In genomic region chr5:168295574-168296201, GRCh38 we compare ENCODE assay signal across 8 cellular contexts. TPM values are rescaled to one million over a fixed set of nuclear protein-coding genes. Genes with fewer than 3 reads are reported as not detected.
DNase-seq lines count a peak whose midpoint lies in the region; ATAC-seq and TF ChIP-seq lines count a peak whose summit lies in the region.
"Had no signal": no experiment of that assay in that cellular context is flagged by ENCODE, and none has a peak within 500 bp of the region (broad histone marks: within the 10 kb centered on the region; RNA-seq: fewer than 3 reads in every experiment).

No MANE protein-coding gene starts in this region.

- peak in 1 of 3 donors; percentile 36 for TF ChIP-seq POLR2A in body of pancreas (IDR thresholded peaks at IDR 0.05)

- DNase-seq in body of pancreas (peak; percentile 66 to 75 (median 72)), iPS-NIHi7 (ENCODE audit: extremely low spot score) (peak; percentile 88), stromal cell of bone marrow (ENCODE audit: low read depth) (peak; percentile 40), T-helper 1 cell (no peak), T-cell (no peak)
- DNase-seq in T-helper 2 cell treated with Interferon-gamma antibody and Interleukin-4, amounts not matched to agents 5 μg/mL and 100 μg/mL, for 36 hours (ENCODE audit: low spot score): no peak
- DNase-seq: NCI-H82 had no signal

- H3K9me3 ChIP-seq in HUES6 (ENCODE audit: control insufficient read depth, insufficient read depth, low read depth, low read length): no peaks in the 10 kb centered on the region
- no peaks in the 10 kb centered on the region for H3K9me3 ChIP-seq in body of pancreas

- H3K27me3 ChIP-seq in HUES6 (ENCODE audit: control insufficient read depth, insufficient read depth, low read length) (peaks cover 14% of the 10 kb centered on the region; the same call in 1 of the 2 replicates), body of pancreas (no peaks in the 10 kb centered on the region)

- H3K4me1 ChIP-seq in HUES6 (ENCODE audit: control insufficient read depth, insufficient read depth, low read length) (peaks cover 48% of the 10 kb centered on the region), body of pancreas (peaks cover 85% of the 10 kb centered on the region)

- H3K27ac ChIP-seq in HUES6 (ENCODE audit: low read depth, low read length) (peak overlapping the region; percentile 58; the same call in 1 of the 2 replicates), body of pancreas (peak overlapping the region; percentile 66 to 87 (median 86))

- peak overlapping the region; percentile 64 for H3K9ac ChIP-seq in HUES6 (ENCODE audit: low read length)

- H3K27ac Mint-ChIP-seq in T-cell: no peak overlapping the region
- H3K27ac Mint-ChIP-seq in T-helper 2 cell treated with Interferon-gamma antibody and Interleukin-4, amounts not matched to agents 5 μg/mL and 100 μg/mL, for 36 hours: no peak overlapping the region

- WGBS in body of pancreas, 2 donors: 33 to 41% methylated on average over 12 of the region's 12 CpGs

- no peak overlapping the region for H3K4me3 Mint-ChIP-seq in T-cell
- no peak overlapping the region for H3K4me3 Mint-ChIP-seq in T-helper 2 cell treated with Interferon-gamma antibody and Interleukin-4, amounts not matched to agents 5 μg/mL and 100 μg/mL, for 36 hours

- no peaks in the 10 kb centered on the region for H3K36me3 Mint-ChIP-seq in T-cell
- no peaks in the 10 kb centered on the region for H3K36me3 Mint-ChIP-seq in T-helper 2 cell treated with Interferon-gamma antibody and Interleukin-4, amounts not matched to agents 5 μg/mL and 100 μg/mL, for 36 hours (ENCODE audit: low read depth)

- TF ChIP-seq CTCF in body of pancreas (IDR thresholded peaks at IDR 0.05): peak in 6 of 7 experiments; percentile 19 to 80 (median 76)

- ATAC-seq in body of pancreas (peak; percentile 48), T-cell (replicated peaks in 1 of 4) (no peak)

- H3K4me1 Mint-ChIP-seq in T-cell: peaks cover 0 to 14% (median 13%) of the 10 kb centered on the region in 3 donors
- no peaks in the 10 kb centered on the region for H3K4me1 Mint-ChIP-seq in T-helper 2 cell treated with Interferon-gamma antibody and Interleukin-4, amounts not matched to agents 5 μg/mL and 100 μg/mL, for 36 hours (ENCODE audit: low read depth)

- CTCF ChIA-PET in T-cell (lab: Charles Lee): no interaction called here

- H3K27me3 Mint-ChIP-seq in T-cell: peaks cover 17 to 32% of the 10 kb centered on the region in 2 donors
- peaks cover 24% of the 10 kb centered on the region for H3K27me3 Mint-ChIP-seq in T-helper 2 cell treated with Interferon-gamma antibody and Interleukin-4, amounts not matched to agents 5 μg/mL and 100 μg/mL, for 36 hours (ENCODE audit: low read depth)

- POLR2A ChIA-PET in T-cell (lab: Charles Lee): no interaction called here

- H3K36me3 ChIP-seq in HUES6 (ENCODE audit: control insufficient read depth, insufficient read depth, low read length) (no peaks in the 10 kb centered on the region), body of pancreas (replicated peaks in 1 of 2; ENCODE audit: insufficient read depth in 1 of 2, low read depth in 2 of 2) (no peaks in the 10 kb centered on the region)

- no peaks in the 10 kb centered on the region for H3K9me3 Mint-ChIP-seq in T-cell
- no peaks in the 10 kb centered on the region for H3K9me3 Mint-ChIP-seq in T-helper 2 cell treated with Interferon-gamma antibody and Interleukin-4, amounts not matched to agents 5 μg/mL and 100 μg/mL, for 36 hours

- intact Hi-C loops in body of pancreas (cut with DNase I): no loop called here

- H3K4me3 ChIP-seq in HUES6 (ENCODE audit: low read depth, low read length) (peak overlapping the region; percentile 30; the same call in 1 of the 2 replicates), body of pancreas (no peak overlapping the region)

RNA-seq across cellular contexts. Expression of gene WWC1, which starts 4.2 kb away (rescaled TPM):
- total RNA-seq in body of pancreas: 10 to 100 TPM; 40.0 to 49.4 TPM
- total RNA-seq in T-cell: 1 to 10 TPM in 3 of 5 donors, under 1 TPM in 2; 0.83 to 2.0 (median 1.6) TPM

Comparison
In these comparisons a context has a peak if more than half of its experiments do, and no peak if none do; other contexts are left out.
1. DNase-seq: peak in body of pancreas (4 of 4), iPS-NIHi7 (single experiment) and stromal cell of bone marrow (single experiment); none in T-helper 1 cell (0 of 5), T-cell (0 of 34) and T-helper 2 cell treated with Interferon-gamma antibody and Interleukin-4, amounts not matched to agents 5 μg/mL and 100 μg/mL, for 36 hours (single experiment).
2. RNA of gene WWC1, which starts 4.2 kb away (total RNA-seq): 40.0 to 49.4 TPM in body of pancreas; 0.83 to 2.0 TPM in T-cell; every median in the first group is over 10 times any median in the second.